In the genomic region with DNA sequence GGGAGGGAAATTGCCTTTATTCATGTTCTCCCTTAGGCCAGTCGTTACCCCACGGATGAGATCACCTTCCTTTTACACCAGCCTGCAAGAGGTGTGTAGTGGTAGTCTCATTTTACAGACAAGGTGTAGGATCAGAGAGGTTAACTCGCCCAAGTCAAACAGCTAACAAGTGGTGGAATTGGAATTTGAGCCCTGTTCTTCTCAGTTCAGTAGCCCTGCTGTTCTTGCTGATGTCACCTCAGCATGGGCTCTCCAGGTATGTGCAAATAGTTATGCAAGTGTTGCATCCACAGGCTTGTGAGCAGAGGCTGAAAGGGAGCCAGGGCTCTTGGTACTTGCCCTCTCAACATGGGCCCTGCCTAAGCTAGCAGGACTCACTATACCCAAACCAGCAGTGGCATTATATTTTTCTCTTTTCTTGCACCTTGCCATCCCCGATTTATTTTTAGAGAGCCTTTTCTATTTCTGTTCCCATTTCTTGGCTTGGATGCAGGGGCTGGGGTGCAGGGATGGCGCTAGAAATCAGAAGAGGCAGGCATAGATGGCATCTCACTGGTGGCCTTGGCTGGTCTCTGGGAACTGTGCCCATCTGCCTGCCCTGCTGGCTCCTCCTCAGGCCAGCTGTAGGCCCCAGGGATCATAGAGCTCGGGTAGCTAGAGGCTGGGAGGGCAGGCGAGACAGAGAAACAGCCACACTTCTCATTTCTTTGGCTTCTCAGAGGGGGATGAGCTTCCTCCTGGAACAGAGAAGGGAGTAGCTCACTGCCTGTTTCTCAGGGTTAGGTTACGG, we compare ENCODE assay signal across 1 cellular context.
TF ChIP-seq lines count a peak whose summit lies in the region.

No MANE protein-coding gene starts in this region.

TF ChIP-seq in HepG2, 621 proteins besides CTCF, POLR2A, EP300 and RAD21 (continued from another document and continues in another):
- TF ChIP-seq IRF2 (CRISPR knock-in tag; IDR thresholded peaks at IDR 0.05), result peak; percentile 76
- no peak for TF ChIP-seq PHF20 (CRISPR knock-in tag; IDR thresholded peaks at IDR 0.05)
- no peak for TF ChIP-seq MTF1 (CRISPR knock-in tag; IDR thresholded peaks at IDR 0.05)
- TF ChIP-seq ZNF768 (CRISPR knock-in tag; IDR thresholded peaks at IDR 0.05), result peak; percentile 92; the same call in 1 of the 2 replicates
- TF ChIP-seq, protein P1, sequence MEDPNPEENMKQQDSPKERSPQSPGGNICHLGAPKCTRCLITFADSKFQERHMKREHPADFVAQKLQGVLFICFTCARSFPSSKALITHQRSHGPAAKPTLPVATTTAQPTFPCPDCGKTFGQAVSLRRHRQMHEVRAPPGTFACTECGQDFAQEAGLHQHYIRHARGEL (CRISPR knock-in tag; IDR thresholded peaks at IDR 0.05), result no peak
- TF ChIP-seq HOXA7 (CRISPR knock-in tag; IDR thresholded peaks at IDR 0.05), result no peak
- peak; percentile 71; the same call in 1 of the 2 replicates for TF ChIP-seq TBX3 (IDR thresholded peaks at IDR 0.05; ENCODE audit: borderline replicate concordance)
- TF ChIP-seq SNAI1 (CRISPR knock-in tag; IDR thresholded peaks at IDR 0.05; ENCODE audit: borderline replicate concordance), result no peak
- no peak for TF ChIP-seq ZNF10 (CRISPR knock-in tag; IDR thresholded peaks at IDR 0.05; ENCODE audit: borderline replicate concordance, low read depth)
- TF ChIP-seq ELF3 (CRISPR knock-in tag; IDR thresholded peaks at IDR 0.05), result peak; percentile 80; the same call in 1 of the 2 replicates
- TF ChIP-seq MATR3 (CRISPR knock-in tag; IDR thresholded peaks at IDR 0.05), result no peak
- 0 out of 2 replicates have a peak, but pooled peaks have one; percentile 19 for TF ChIP-seq FOXC1 (CRISPR knock-in tag; IDR thresholded peaks at IDR 0.05; ENCODE audit: borderline replicate concordance)
- TF ChIP-seq SALL1 (CRISPR knock-in tag; IDR thresholded peaks at IDR 0.05), result peak; percentile 89
- TF ChIP-seq ZFY (CRISPR knock-in tag; IDR thresholded peaks at IDR 0.05), result no peak; the same call in 1 of the 2 replicates
- peak; percentile 68; the same call in 1 of the 2 replicates for TF ChIP-seq ZNF441 (CRISPR knock-in tag; IDR thresholded peaks at IDR 0.05; ENCODE audit: borderline replicate concordance)
- no peak for TF ChIP-seq ZSCAN21 (CRISPR knock-in tag; IDR thresholded peaks at IDR 0.05; ENCODE audit: borderline replicate concordance)
- peak; percentile 84; the same call in 1 of the 2 replicates for TF ChIP-seq ZSCAN29 (CRISPR knock-in tag; conservative IDR thresholded peaks at IDR 0.05)
- TF ChIP-seq ZNF264 (CRISPR knock-in tag; IDR thresholded peaks at IDR 0.05), result peak; percentile 91
- TF ChIP-seq, protein P2, sequence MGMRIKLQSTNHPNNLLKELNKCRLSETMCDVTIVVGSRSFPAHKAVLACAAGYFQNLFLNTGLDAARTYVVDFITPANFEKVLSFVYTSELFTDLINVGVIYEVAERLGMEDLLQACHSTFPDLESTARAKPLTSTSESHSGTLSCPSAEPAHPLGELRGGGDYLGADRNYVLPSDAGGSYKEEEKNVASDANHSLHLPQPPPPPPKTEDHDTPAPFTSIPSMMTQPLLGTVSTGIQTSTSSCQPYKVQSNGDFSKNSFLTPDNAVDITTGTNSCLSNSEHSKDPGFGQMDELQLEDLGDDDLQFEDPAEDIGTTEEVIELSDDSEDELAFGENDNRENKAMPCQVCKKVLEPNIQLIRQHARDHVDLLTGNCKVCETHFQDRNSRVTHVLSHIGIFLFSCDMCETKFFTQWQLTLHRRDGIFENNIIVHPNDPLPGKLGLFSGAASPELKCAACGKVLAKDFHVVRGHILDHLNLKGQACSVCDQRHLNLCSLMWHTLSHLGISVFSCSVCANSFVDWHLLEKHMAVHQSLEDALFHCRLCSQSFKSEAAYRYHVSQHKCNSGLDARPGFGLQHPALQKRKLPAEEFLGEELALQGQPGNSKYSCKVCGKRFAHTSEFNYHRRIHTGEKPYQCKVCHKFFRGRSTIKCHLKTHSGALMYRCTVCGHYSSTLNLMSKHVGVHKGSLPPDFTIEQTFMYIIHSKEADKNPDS (CRISPR knock-in tag; IDR thresholded peaks at IDR 0.05), result no peak
- peak; percentile 95 for TF ChIP-seq BCL6 (CRISPR knock-in tag; IDR thresholded peaks at IDR 0.05)
- TF ChIP-seq BCLAF1 (IDR thresholded peaks at IDR 0.05), result no peak
- TF ChIP-seq, protein P3, sequence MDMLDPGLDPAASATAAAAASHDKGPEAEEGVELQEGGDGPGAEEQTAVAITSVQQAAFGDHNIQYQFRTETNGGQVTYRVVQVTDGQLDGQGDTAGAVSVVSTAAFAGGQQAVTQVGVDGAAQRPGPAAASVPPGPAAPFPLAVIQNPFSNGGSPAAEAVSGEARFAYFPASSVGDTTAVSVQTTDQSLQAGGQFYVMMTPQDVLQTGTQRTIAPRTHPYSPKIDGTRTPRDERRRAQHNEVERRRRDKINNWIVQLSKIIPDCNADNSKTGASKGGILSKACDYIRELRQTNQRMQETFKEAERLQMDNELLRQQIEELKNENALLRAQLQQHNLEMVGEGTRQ (IDR thresholded peaks at IDR 0.05; ENCODE audit: low read depth, low read length), result no peak
- TF ChIP-seq, protein P3 (CRISPR knock-in tag; IDR thresholded peaks at IDR 0.05; ENCODE audit: borderline replicate concordance), result no peak
- TF ChIP-seq NR1H2 (CRISPR knock-in tag; IDR thresholded peaks at IDR 0.05; ENCODE audit: borderline replicate concordance, low read depth), result no peak
- TF ChIP-seq ZNF563 (CRISPR knock-in tag; IDR thresholded peaks at IDR 0.05), result peak; percentile 54; the same call in 1 of the 2 replicates
- TF ChIP-seq, protein P4, sequence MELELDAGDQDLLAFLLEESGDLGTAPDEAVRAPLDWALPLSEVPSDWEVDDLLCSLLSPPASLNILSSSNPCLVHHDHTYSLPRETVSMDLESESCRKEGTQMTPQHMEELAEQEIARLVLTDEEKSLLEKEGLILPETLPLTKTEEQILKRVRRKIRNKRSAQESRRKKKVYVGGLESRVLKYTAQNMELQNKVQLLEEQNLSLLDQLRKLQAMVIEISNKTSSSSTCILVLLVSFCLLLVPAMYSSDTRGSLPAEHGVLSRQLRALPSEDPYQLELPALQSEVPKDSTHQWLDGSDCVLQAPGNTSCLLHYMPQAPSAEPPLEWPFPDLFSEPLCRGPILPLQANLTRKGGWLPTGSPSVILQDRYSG (CRISPR knock-in tag; IDR thresholded peaks at IDR 0.05), result no peak
- peak; percentile 75 for TF ChIP-seq PRDM10 (CRISPR knock-in tag; IDR thresholded peaks at IDR 0.05; ENCODE audit: low read depth)
- TF ChIP-seq, protein P5, sequence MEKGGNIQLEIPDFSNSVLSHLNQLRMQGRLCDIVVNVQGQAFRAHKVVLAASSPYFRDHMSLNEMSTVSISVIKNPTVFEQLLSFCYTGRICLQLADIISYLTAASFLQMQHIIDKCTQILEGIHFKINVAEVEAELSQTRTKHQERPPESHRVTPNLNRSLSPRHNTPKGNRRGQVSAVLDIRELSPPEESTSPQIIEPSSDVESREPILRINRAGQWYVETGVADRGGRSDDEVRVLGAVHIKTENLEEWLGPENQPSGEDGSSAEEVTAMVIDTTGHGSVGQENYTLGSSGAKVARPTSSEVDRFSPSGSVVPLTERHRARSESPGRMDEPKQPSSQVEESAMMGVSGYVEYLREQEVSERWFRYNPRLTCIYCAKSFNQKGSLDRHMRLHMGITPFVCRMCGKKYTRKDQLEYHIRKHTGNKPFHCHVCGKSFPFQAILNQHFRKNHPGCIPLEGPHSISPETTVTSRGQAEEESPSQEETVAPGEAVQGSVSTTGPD (CRISPR knock-in tag; IDR thresholded peaks at IDR 0.05), result no peak
- peak; percentile 49 for TF ChIP-seq SKI (IDR thresholded peaks at IDR 0.05; ENCODE audit: partially characterized antibody)
- TF ChIP-seq, protein P6, sequence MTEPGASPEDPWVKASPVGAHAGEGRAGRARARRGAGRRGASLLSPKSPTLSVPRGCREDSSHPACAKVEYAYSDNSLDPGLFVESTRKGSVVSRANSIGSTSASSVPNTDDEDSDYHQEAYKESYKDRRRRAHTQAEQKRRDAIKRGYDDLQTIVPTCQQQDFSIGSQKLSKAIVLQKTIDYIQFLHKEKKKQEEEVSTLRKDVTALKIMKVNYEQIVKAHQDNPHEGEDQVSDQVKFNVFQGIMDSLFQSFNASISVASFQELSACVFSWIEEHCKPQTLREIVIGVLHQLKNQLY (CRISPR knock-in tag; IDR thresholded peaks at IDR 0.05), result no peak
- TF ChIP-seq KDM5B (CRISPR knock-in tag; IDR thresholded peaks at IDR 0.05; ENCODE audit: borderline replicate concordance), result no peak; the same call in 1 of the 2 replicates
- 0 out of 2 replicates have a peak, but pooled peaks have one; percentile 53 for TF ChIP-seq ZNF232 (CRISPR knock-in tag; IDR thresholded peaks at IDR 0.05; ENCODE audit: borderline replicate concordance)
- TF ChIP-seq, protein P7, sequence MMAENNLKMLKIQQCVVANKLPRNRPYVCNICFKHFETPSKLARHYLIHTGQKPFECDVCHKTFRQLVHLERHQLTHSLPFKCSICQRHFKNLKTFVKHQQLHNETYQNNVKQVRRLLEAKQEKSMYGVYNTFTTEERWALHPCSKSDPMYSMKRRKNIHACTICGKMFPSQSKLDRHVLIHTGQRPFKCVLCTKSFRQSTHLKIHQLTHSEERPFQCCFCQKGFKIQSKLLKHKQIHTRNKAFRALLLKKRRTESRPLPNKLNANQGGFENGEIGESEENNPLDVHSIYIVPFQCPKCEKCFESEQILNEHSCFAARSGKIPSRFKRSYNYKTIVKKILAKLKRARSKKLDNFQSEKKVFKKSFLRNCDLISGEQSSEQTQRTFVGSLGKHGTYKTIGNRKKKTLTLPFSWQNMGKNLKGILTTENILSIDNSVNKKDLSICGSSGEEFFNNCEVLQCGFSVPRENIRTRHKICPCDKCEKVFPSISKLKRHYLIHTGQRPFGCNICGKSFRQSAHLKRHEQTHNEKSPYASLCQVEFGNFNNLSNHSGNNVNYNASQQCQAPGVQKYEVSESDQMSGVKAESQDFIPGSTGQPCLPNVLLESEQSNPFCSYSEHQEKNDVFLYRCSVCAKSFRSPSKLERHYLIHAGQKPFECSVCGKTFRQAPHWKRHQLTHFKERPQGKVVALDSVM (CRISPR knock-in tag; IDR thresholded peaks at IDR 0.05), result no peak
- TF ChIP-seq ZNF713 (CRISPR knock-in tag; IDR thresholded peaks at IDR 0.05), result no peak
- TF ChIP-seq ZMYM2 (CRISPR knock-in tag; IDR thresholded peaks at IDR 0.05), result peak; percentile 96
- TF ChIP-seq, protein P8, sequence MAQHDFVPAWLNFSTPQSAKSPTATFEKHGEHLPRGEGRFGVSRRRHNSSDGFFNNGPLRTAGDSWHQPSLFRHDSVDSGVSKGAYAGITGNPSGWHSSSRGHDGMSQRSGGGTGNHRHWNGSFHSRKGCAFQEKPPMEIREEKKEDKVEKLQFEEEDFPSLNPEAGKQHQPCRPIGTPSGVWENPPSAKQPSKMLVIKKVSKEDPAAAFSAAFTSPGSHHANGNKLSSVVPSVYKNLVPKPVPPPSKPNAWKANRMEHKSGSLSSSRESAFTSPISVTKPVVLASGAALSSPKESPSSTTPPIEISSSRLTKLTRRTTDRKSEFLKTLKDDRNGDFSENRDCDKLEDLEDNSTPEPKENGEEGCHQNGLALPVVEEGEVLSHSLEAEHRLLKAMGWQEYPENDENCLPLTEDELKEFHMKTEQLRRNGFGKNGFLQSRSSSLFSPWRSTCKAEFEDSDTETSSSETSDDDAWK (CRISPR knock-in tag; IDR thresholded peaks at IDR 0.05), result no peak
- peak; percentile 82 for TF ChIP-seq SOX5 (CRISPR knock-in tag; IDR thresholded peaks at IDR 0.05; ENCODE audit: borderline replicate concordance)
